In the genomic region with DNA sequence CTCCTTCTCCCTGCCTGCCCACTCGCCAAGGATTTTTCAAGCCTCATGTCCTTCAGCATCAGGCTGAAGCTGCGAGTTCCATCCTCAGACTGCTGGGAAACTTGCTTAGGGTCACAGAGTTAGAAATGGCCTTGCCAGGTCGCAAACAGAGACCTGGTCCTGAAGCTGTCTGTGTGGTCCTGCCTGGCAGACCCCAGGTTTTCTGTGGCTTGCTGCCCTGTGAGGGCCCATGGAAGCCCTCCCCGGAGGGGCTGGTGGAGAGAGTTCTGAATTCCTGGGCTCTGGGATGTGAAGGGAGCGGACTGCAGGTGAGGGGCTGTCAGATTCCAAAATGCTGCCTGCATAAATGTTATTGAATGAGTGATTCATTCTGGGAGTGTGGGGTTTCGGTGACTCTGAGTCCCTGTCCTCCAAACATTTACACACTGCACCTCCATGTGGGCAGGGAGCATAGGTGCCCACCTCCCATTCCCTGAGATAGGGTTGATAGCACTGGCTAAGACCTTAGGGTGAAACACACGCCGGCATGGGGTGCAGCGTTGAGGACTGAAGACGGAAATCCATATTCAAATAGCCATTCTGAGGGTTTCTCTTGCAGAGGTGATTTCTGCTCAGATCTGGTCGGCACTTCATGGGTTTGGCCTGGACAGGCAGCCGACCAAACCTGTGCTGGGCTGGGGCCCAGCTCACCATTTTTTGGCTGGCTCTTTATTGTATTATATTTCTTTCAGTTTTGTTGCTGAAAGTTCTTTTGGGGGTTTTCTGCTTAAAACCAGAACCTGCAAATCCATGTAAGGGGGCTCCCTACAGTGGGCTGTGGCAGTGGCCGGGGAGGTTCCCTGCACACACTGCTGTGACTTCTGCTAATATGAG, we compare ENCODE assay signal across 23 cellular contexts. TPM values are rescaled to one million over a fixed set of nuclear protein-coding genes. Genes with fewer than 3 reads are reported as not detected.
"Had no signal": no experiment of that assay in that cellular context is flagged by ENCODE, and none has a peak within 500 bp of the region (broad histone marks: within the 10 kb centered on the region; RNA-seq: fewer than 3 reads in every experiment).

No MANE protein-coding gene starts in this region.

- DNase-seq: IMR-90, Karpas-422, KG1, MG63, NCI-H1092 treated with DMSO at 0.1 percent for 48 hours, NCI-H1436, NCI-H187, NCI-H2029, NCI-H2081 treated with DMSO at 0.1 percent for 48 hours, NCI-H2171, NCI-H226, NCI-H446, NCI-H510A, NCI-H524 treated with DMSO at 0.1 percent for 48 hours, NCI-H69, NCI-H774, PC-3, SHP77 treated with DMSO at 0.1 percent for 48 hours, SJCRH30 had no signal

- ATAC-seq: Panc1, PC-3, SK-N-SH treated with all-trans-retinoic acid at 6 μM for 48 hours had no signal

- H3K27me3 ChIP-seq: SJCRH30 had no signal

- H3K36me3 ChIP-seq: MG63, SJCRH30 had no signal

- H3K4me3 ChIP-seq: MG63, SJCRH30 had no signal

- H3K9me3 ChIP-seq: MG63, SJCRH30 had no signal

- H3K27ac ChIP-seq: RWPE1, SJCRH30 had no signal

RNA-seq across cellular contexts. Expression of a gene that starts 21.8 kb away (rescaled TPM):
- total RNA-seq: HT-29, IMR-90, SJCRH30 had no signal
- polyA plus RNA-seq: IMR-90 had no signal
